2 cellular contexts compared by ENCODE assay signal in genomic region chr12:123078114-123078465, GRCh38.
TF ChIP-seq lines count a peak whose summit lies in the region.

No MANE protein-coding gene starts in this region.

TF ChIP-seq in WTC11, 78 proteins besides CTCF, POLR2A, EP300 and RAD21 (continued from another document):
- TF ChIP-seq ZBTB43 (CRISPR knock-in tag; IDR thresholded peaks at IDR 0.05): no peak
- TF ChIP-seq ZNF512 (CRISPR knock-in tag; IDR thresholded peaks at IDR 0.05; ENCODE audit: borderline replicate concordance): no peak
- TF ChIP-seq ERG (CRISPR knock-in tag; IDR thresholded peaks at IDR 0.05): no peak

TF ChIP-seq in HepG2, 621 proteins besides CTCF, POLR2A, EP300 and RAD21 (continued from another document):
- TF ChIP-seq HIC2 (CRISPR knock-in tag; IDR thresholded peaks at IDR 0.05; ENCODE audit: low read depth): no peak
- TF ChIP-seq CREB1 (IDR thresholded peaks at IDR 0.05): no peak
- no peak for TF ChIP-seq CREB1 (CRISPR knock-in tag; IDR thresholded peaks at IDR 0.05)
- no peak for TF ChIP-seq SSRP1 (CRISPR knock-in tag; IDR thresholded peaks at IDR 0.05)
- no peak for TF ChIP-seq POGZ (CRISPR knock-in tag; IDR thresholded peaks at IDR 0.05)
- no peak for TF ChIP-seq ZBTB20 (CRISPR knock-in tag; IDR thresholded peaks at IDR 0.05; ENCODE audit: borderline replicate concordance, low read depth)
- no peak for TF ChIP-seq NFE2 (CRISPR knock-in tag; IDR thresholded peaks at IDR 0.05)
- TF ChIP-seq ZBTB40 (IDR thresholded peaks at IDR 0.05): no peak
- no peak for TF ChIP-seq ZBTB40 (CRISPR knock-in tag; IDR thresholded peaks at IDR 0.05)
- TF ChIP-seq ZNF30 (CRISPR knock-in tag; IDR thresholded peaks at IDR 0.05): no peak
- no peak for TF ChIP-seq AHDC1 (CRISPR knock-in tag; IDR thresholded peaks at IDR 0.05; ENCODE audit: borderline replicate concordance)
- no peak for TF ChIP-seq ELF3 (CRISPR knock-in tag; IDR thresholded peaks at IDR 0.05)
- no peak for TF ChIP-seq HOXA9 (CRISPR knock-in tag; IDR thresholded peaks at IDR 0.05; ENCODE audit: borderline replicate concordance)
- no peak for TF ChIP-seq ZKSCAN5 (CRISPR knock-in tag; IDR thresholded peaks at IDR 0.05)
- no peak for TF ChIP-seq CEBPZ (IDR thresholded peaks at IDR 0.05; ENCODE audit: low read length)
- TF ChIP-seq GABPB1 (CRISPR knock-in tag; IDR thresholded peaks at IDR 0.05): no peak
- no peak for TF ChIP-seq ZBTB44 (CRISPR knock-in tag; IDR thresholded peaks at IDR 0.05)
- TF ChIP-seq PRDM15 (CRISPR knock-in tag; IDR thresholded peaks at IDR 0.05): no peak
- no peak for TF ChIP-seq JARID2 (CRISPR knock-in tag; IDR thresholded peaks at IDR 0.05; ENCODE audit: insufficient replicate concordance)
